22 cellular contexts compared by ENCODE assay signal in the genomic region with DNA sequence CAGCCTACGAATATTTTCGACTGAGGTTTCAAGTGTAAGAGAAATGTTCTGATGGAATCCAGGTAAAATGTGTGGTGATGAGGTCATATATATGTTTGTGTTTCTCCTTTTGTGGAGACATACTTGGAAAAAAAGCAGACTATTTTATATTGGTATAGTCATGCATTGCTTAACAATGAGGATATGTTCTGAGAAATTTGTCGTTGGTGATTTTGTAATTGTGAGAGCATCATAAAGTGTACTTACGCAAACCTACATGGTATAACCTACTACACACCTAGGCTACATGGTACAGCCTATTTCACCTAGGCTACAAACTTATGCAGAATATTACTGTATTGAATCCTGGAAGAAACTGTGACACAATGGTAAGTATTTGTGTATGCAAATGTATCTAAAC.
DNase-seq lines count a peak whose midpoint lies in the region; ATAC-seq, FAIRE-seq and TF ChIP-seq lines count a peak whose summit lies in the region.
"Had no signal": no experiment of that assay in that cellular context is flagged by ENCODE, and none has a peak within 500 bp of the region (broad histone marks: within the 10 kb centered on the region; RNA-seq: fewer than 3 reads in every experiment).

No MANE protein-coding gene starts in this region.

- no peak overlapping the region for H3K27ac ChIP-seq in HepG2 (ENCODE audit: extremely low read length, insufficient read depth, low read length)
- no peak overlapping the region for H3K27ac ChIP-seq in right lobe of liver
- H3K27ac ChIP-seq in RWPE2 (ENCODE audit: poor library complexity, severe bottlenecking), result peak overlapping the region; percentile 31
- no peak overlapping the region for H3K27ac ChIP-seq in neural progenitor cell
- H3K27ac ChIP-seq: A549, GM23248 had no signal

- 98% methylated on average over 4 of the region's 4 CpGs for WGBS in HepG2 (ENCODE audit: low lambda C conversion rate)
- 64% methylated on average over 4 of the region's 4 CpGs for WGBS in right lobe of liver (ENCODE audit: insufficient coverage, low coverage, low lambda C conversion rate, missing lambda C conversion rate)

- H3K4me2 ChIP-seq in HepG2 (ENCODE audit: low read depth, low read length) (no peak overlapping the region), neural progenitor cell (no peak overlapping the region)
- H3K4me2 ChIP-seq: A549 had no signal

- no peak for FAIRE-seq in HepG2 (lab: Jason Lieb, UNC)
- FAIRE-seq: A549, GM12892, GM19239, H1 had no signal

- CTCF ChIA-PET in HepG2 (lab: Yijun Ruan, JAX; ENCODE audit: low intra/inter-chr PET ratio, low total read pairs), result no interaction called here

- no peaks in the 10 kb centered on the region for H3K9me3 ChIP-seq in HepG2 (ENCODE audit: low read length)
- H3K9me3 ChIP-seq in right lobe of liver, result no peaks in the 10 kb centered on the region
- H3K9me3 ChIP-seq in RWPE2 (ENCODE audit: severe bottlenecking), result no peaks in the 10 kb centered on the region
- no peaks in the 10 kb centered on the region for H3K9me3 ChIP-seq in neural progenitor cell (ENCODE audit: low read depth)
- H3K9me3 ChIP-seq: A549 had no signal

- peaks cover 4% of the 10 kb centered on the region for H3K4me1 Mint-ChIP-seq in neural progenitor cell

- intact Hi-C loops in HepG2 (cut with micrococcal nuclease; ENCODE audit: unreplicated experiment), result no loop called here
- intact Hi-C loops in right lobe of liver (cut with DNase I), result no loop called here

- H3K9me3 Mint-ChIP-seq in neural progenitor cell, result no peaks in the 10 kb centered on the region

- TF ChIP-seq CTCF in HepG2 (CRISPR knock-in tag; IDR thresholded peaks at IDR 0.05) (no peak), right lobe of liver (IDR thresholded peaks at IDR 0.05) (no peak), RWPE2 (IDR thresholded peaks at IDR 0.05; ENCODE audit: poor library complexity, severe bottlenecking) (no peak), epithelial cell of esophagus (IDR thresholded peaks at IDR 0.05; ENCODE audit: insufficient read depth, low read depth, low read length, missing control alignments) (no peak), neural progenitor cell (IDR thresholded peaks at IDR 0.05) (no peak)

- no peaks in the 10 kb centered on the region for H3F3A ChIP-seq in neural progenitor cell (ENCODE audit: low read depth)

- in situ Hi-C loops in HepG2 (cut with HindIII; ENCODE audit: extremely low pct_ligation_motif_present, low pct_unique_long_range_greater_than_20kb), result no loop called here

- DNase-seq in HepG2 (ENCODE audit: low spot score) (no peak), right lobe of liver (no peak), RWPE2 (ENCODE audit: low spot score) (no peak), epithelial cell of esophagus (ENCODE audit: low read depth) (peak; percentile 67), neural progenitor cell (ENCODE audit: low spot score) (no peak), LoVo (ENCODE audit: low spot score) (no peak), activated gamma-delta T cell treated with Interleukin-2 at 50 U/mL for 16 hours (no peak)
- no peak for DNase-seq in stimulated activated naive CD4-positive, alpha-beta T cell (lab: John Stamatoyannopoulos, UW)
- DNase-seq: 8988T; C1 segment of cervical spinal cord; Calu3; CD4-positive, alpha-beta memory T cell; COR-L47; DMS153; DND-41; GM23248; H7; HCEC 1CT had no signal

- no peak for TF ChIP-seq RAD21 in HepG2 (CRISPR knock-in tag; IDR thresholded peaks at IDR 0.05)

- POLR2A ChIA-PET in HepG2 (lab: Yijun Ruan, JAX), result no interaction called here

- H3K9ac ChIP-seq in HepG2 (ENCODE audit: insufficient read depth, low read depth, low read length) (no peak overlapping the region), neural progenitor cell (no peak overlapping the region)
- H3K9ac ChIP-seq: GM23248 had no signal

- H3K27me3 Mint-ChIP-seq in neural progenitor cell (ENCODE audit: insufficient read depth, low read depth), result no peaks in the 10 kb centered on the region
- H3K27me3 Mint-ChIP-seq: CD4-positive, alpha-beta memory T cell had no signal

- TF ChIP-seq POLR2A in HepG2 (IDR thresholded peaks at IDR 0.05; ENCODE audit: insufficient read depth in 1 of 2, low read depth in 2 of 2, low read length in 2 of 2) (no peak), right lobe of liver (IDR thresholded peaks at IDR 0.05) (no peak)

- peak overlapping the region; percentile 30 for H3K27ac Mint-ChIP-seq in neural progenitor cell
- H3K27ac Mint-ChIP-seq: CD4-positive, alpha-beta memory T cell had no signal

- H3K4me3 ChIP-seq in HepG2 (replicated peaks in 1 of 3; ENCODE audit: insufficient read depth in 1 of 3, low read depth in 2 of 3, low read length in 3 of 3) (no peak overlapping the region), right lobe of liver (no peak overlapping the region), RWPE2 (ENCODE audit: severe bottlenecking) (no peak overlapping the region), epithelial cell of esophagus (ENCODE audit: low read length) (no peak overlapping the region), neural progenitor cell (no peak overlapping the region)
- H3K4me3 ChIP-seq: A549, GM23248 had no signal

- H3K4me1 ChIP-seq in HepG2 (ENCODE audit: insufficient read depth, low read length) (peaks cover 25% of the 10 kb centered on the region), right lobe of liver (no peaks in the 10 kb centered on the region), RWPE2 (ENCODE audit: insufficient read depth, poor library complexity, severe bottlenecking) (peaks cover 17% of the 10 kb centered on the region), neural progenitor cell (no peaks in the 10 kb centered on the region)

- no peaks in the 10 kb centered on the region for H3K36me3 Mint-ChIP-seq in neural progenitor cell
- H3K36me3 Mint-ChIP-seq: CD4-positive, alpha-beta memory T cell had no signal

- no peak for ATAC-seq in HepG2
- no peak for ATAC-seq in right lobe of liver
- ATAC-seq in RWPE2 (ENCODE audit: low read depth), result peak; percentile 55
- ATAC-seq: A549 had no signal

- BruUV-seq in HepG2 (replicated peaks; lab: Mats Ljungman, UMichigan), result no TSS peak

- H3K27me3 ChIP-seq in HepG2 (ENCODE audit: control insufficient read depth in 1 of 2, insufficient read depth in 2 of 2, low read length in 2 of 2) (no peaks in the 10 kb centered on the region), right lobe of liver (no peaks in the 10 kb centered on the region), RWPE2 (ENCODE audit: insufficient read depth, poor library complexity, severe bottlenecking) (no peaks in the 10 kb centered on the region), neural progenitor cell (no peaks in the 10 kb centered on the region)

- no peak overlapping the region for H3K4me3 Mint-ChIP-seq in neural progenitor cell
- H3K4me3 Mint-ChIP-seq: CD4-positive, alpha-beta memory T cell had no signal

- H4K20me1 ChIP-seq in HepG2 (ENCODE audit: insufficient read depth, low read length) (no peaks in the 10 kb centered on the region), neural progenitor cell (ENCODE audit: low read depth) (no peaks in the 10 kb centered on the region)

- H2AFZ ChIP-seq in HepG2 (ENCODE audit: low read length), result no peak overlapping the region
- no peak overlapping the region for H2AFZ ChIP-seq in neural progenitor cell (replicated peaks)
- H2AFZ ChIP-seq: GM23248 had no signal

- no peaks in the 10 kb centered on the region for H3K36me3 ChIP-seq in HepG2 (replicated peaks in 1 of 2; ENCODE audit: control insufficient read depth in 1 of 2, insufficient read depth in 2 of 2, low read length in 2 of 2)
- no peaks in the 10 kb centered on the region for H3K36me3 ChIP-seq in right lobe of liver
- H3K36me3 ChIP-seq in RWPE2 (ENCODE audit: low read depth), result no peaks in the 10 kb centered on the region
- no peaks in the 10 kb centered on the region for H3K36me3 ChIP-seq in neural progenitor cell

- TF ChIP-seq EP300 in HepG2 (IDR thresholded peaks at IDR 0.05; ENCODE audit: low read depth in 2 of 2, low read length in 2 of 2) (no peak), HepG2 (CRISPR knock-in tag; IDR thresholded peaks at IDR 0.05; ENCODE audit: borderline replicate concordance) (no peak)

- no peaks in the 10 kb centered on the region for H3K79me2 ChIP-seq in HepG2 (ENCODE audit: insufficient read depth, low read length)
- H3K79me2 ChIP-seq in neural progenitor cell (ENCODE audit: low read depth), result no peaks in the 10 kb centered on the region

TF ChIP-seq in HepG2, 621 proteins besides CTCF, POLR2A, EP300 and RAD21:
- TF ChIP-seq LCORL (IDR thresholded peaks at IDR 0.05) (no peak), LCORL (CRISPR knock-in tag; IDR thresholded peaks at IDR 0.05) (no peak), MIER2 (CRISPR knock-in tag; IDR thresholded peaks at IDR 0.05) (no peak), ATF7 (IDR thresholded peaks at IDR 0.05) (peak; percentile 32; the same call in 1 of the 2 replicates), ATF7 (CRISPR knock-in tag; IDR thresholded peaks at IDR 0.05) (no peak)
